8 cellular contexts compared by ENCODE assay signal in genomic region chr12:96108321-96108720, GRCh38.
DNase-seq lines count a peak whose midpoint lies in the region; ATAC-seq and TF ChIP-seq lines count a peak whose summit lies in the region.

No MANE protein-coding gene starts in this region.

- intact Hi-C loops in activated CD4-positive, alpha-beta T cell treated with anti-CD3 and anti-CD28 coated beads for 36 hours (cut with DNase I, micrococcal nuclease): no loop called here
- intact Hi-C loops in esophagus muscularis mucosa (cut with DNase I) (no loop called here), sciatic nerve (cut with DNase I) (loop anchor here (5.0 kb wide), 1 partner anchor 1314 kb away; no protein-coding TSS in a partner anchor)

- H3K36me3 ChIP-seq in esophagus muscularis mucosa: no peaks in the 10 kb centered on the region

- peak overlapping the region in 3 of 4 donors; percentile 21 to 49 (median 48) for H3K27ac ChIP-seq in esophagus muscularis mucosa (replicated peaks in 1 of 4)

- H3K9me3 Mint-ChIP-seq in activated CD4-positive, alpha-beta T cell treated with anti-CD3 and anti-CD28 coated beads for 36 hours (ENCODE audit: low read depth): no peaks in the 10 kb centered on the region
- H3K9me3 Mint-ChIP-seq in chondrocyte (ENCODE audit: low read depth): no peaks in the 10 kb centered on the region

- 56% methylated on average over 11 of the region's 11 CpGs for WGBS in esophagus muscularis mucosa

- no peaks in the 10 kb centered on the region for H3K27me3 Mint-ChIP-seq in activated CD4-positive, alpha-beta T cell treated with anti-CD3 and anti-CD28 coated beads for 36 hours
- peaks cover 6% of the 10 kb centered on the region for H3K27me3 Mint-ChIP-seq in chondrocyte (ENCODE audit: low read depth)

- DNase-seq in GM10266 (ENCODE audit: extremely low spot score) (peak; percentile 30), esophagus muscularis mucosa (ENCODE audit: extremely low spot score) (no peak), sciatic nerve (ENCODE audit: low spot score) (no peak), OCI-M2 (lab: John Stamatoyannopoulos, UW; ENCODE audit: unreplicated experiment) (no peak), chondrocyte (ENCODE audit: low spot score) (no peak)
- peak; percentile 54 for DNase-seq in activated CD4-positive, alpha-beta T cell treated with anti-CD3 and anti-CD28 coated beads for 36 hours

- H3K4me3 Mint-ChIP-seq in activated CD4-positive, alpha-beta T cell treated with anti-CD3 and anti-CD28 coated beads for 36 hours: no peak overlapping the region
- no peak overlapping the region for H3K4me3 Mint-ChIP-seq in chondrocyte (ENCODE audit: unreplicated experiment)

- no peaks in the 10 kb centered on the region for H3K36me3 Mint-ChIP-seq in activated CD4-positive, alpha-beta T cell treated with anti-CD3 and anti-CD28 coated beads for 36 hours (ENCODE audit: low read depth)
- no peaks in the 10 kb centered on the region for H3K36me3 Mint-ChIP-seq in chondrocyte (ENCODE audit: low read depth)

- no peaks in the 10 kb centered on the region for H3K27me3 ChIP-seq in esophagus muscularis mucosa

- TF ChIP-seq POLR2A in esophagus muscularis mucosa (IDR thresholded peaks at IDR 0.05; ENCODE audit: low read depth): no peak

- ATAC-seq in activated CD4-positive, alpha-beta T cell treated with anti-CD3 and anti-CD28 coated beads for 36 hours: peak; percentile 90
- peak; percentile 55 for ATAC-seq in sciatic nerve
- ATAC-seq in HG02973 (IDR thresholded peaks at IDR 0.05; ENCODE audit: unreplicated experiment): no peak
- ATAC-seq in GM19395 (IDR thresholded peaks at IDR 0.05; ENCODE audit: unreplicated experiment): no peak

- no peaks in the 10 kb centered on the region for H3K9me3 ChIP-seq in esophagus muscularis mucosa

- H3K4me1 ChIP-seq in esophagus muscularis mucosa: peaks cover 0 to 5% (median 0%) of the 10 kb centered on the region in 4 donors

- POLR2A ChIA-PET in activated CD4-positive, alpha-beta T cell treated with anti-CD3 and anti-CD28 coated beads for 36 hours (lab: Charles Lee): no interaction called here

- H3K27ac Mint-ChIP-seq in activated CD4-positive, alpha-beta T cell treated with anti-CD3 and anti-CD28 coated beads for 36 hours: peak overlapping the region; percentile 77
- no peak overlapping the region for H3K27ac Mint-ChIP-seq in chondrocyte (ENCODE audit: unreplicated experiment)

- CTCF ChIA-PET in activated CD4-positive, alpha-beta T cell treated with anti-CD3 and anti-CD28 coated beads for 36 hours (lab: Charles Lee): interaction anchor here (0.9 to 1.0 kb wide), 2 partner anchors 110 to 370 kb away, joined by 3 to 5 read pairs; no protein-coding TSS in a partner anchor

- peaks cover 14% of the 10 kb centered on the region for H3K4me1 Mint-ChIP-seq in activated CD4-positive, alpha-beta T cell treated with anti-CD3 and anti-CD28 coated beads for 36 hours
- peaks cover 6% of the 10 kb centered on the region for H3K4me1 Mint-ChIP-seq in chondrocyte (ENCODE audit: low read depth)

- no peak for TF ChIP-seq CTCF in GM10266 (IDR thresholded peaks at IDR 0.05; ENCODE audit: control insufficient read depth, insufficient read depth, low read depth, missing control alignments)
- no peak for TF ChIP-seq CTCF in esophagus muscularis mucosa (IDR thresholded peaks at IDR 0.05)
- no peak for TF ChIP-seq CTCF in chondrocyte (IDR thresholded peaks at IDR 0.05)

- no peak for TF ChIP-seq EP300 in esophagus muscularis mucosa (IDR thresholded peaks at IDR 0.05)

- H3K4me3 ChIP-seq in esophagus muscularis mucosa: no peak overlapping the region

Comparison
In these comparisons a context has a peak if more than half of its experiments do, and no peak if none do; other contexts are left out.
1. DNase-seq: peak in GM10266 (single experiment) and activated CD4-positive, alpha-beta T cell treated with anti-CD3 and anti-CD28 coated beads for 36 hours (single experiment); none in esophagus muscularis mucosa (single experiment), sciatic nerve (single experiment), OCI-M2 (single experiment) and chondrocyte (single experiment).
2. ATAC-seq: peak in activated CD4-positive, alpha-beta T cell treated with anti-CD3 and anti-CD28 coated beads for 36 hours (single experiment) and sciatic nerve (single experiment); none in HG02973 (single experiment) and GM19395 (single experiment).